Comparison of ENCODE assay signal across 8 cellular contexts in the genomic region with DNA sequence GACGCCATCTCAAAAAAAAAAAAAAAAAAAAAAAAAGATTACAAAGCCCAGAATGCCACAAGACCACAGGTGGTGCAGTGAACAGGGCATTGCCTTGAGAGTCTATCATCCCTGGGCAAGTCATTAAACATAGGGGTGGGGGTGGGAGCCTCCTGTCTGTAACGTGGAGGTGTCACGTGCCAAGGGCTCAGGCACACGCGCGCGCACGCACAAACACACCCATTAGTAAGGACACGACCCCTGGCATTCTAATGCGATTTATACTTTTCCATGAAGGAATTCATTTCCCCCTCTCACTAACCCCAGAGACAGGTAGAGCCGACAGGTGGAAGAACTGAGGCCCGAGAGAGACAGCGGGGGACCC. TPM values are rescaled to one million over a fixed set of nuclear protein-coding genes. Genes with fewer than 3 reads are reported as not detected.
DNase-seq lines count a peak whose midpoint lies in the region; ATAC-seq and TF ChIP-seq lines count a peak whose summit lies in the region.

No MANE protein-coding gene starts in this region.

- no peak for ATAC-seq in naive B cell (ENCODE audit: low read depth in 2 of 2)
- no peak for ATAC-seq in HG03521 (IDR thresholded peaks at IDR 0.05; ENCODE audit: unreplicated experiment)
- no peak for ATAC-seq in HG03097 (IDR thresholded peaks at IDR 0.05; ENCODE audit: low FRiP score, unreplicated experiment)

- no peak for TF ChIP-seq CTCF in Calu3 (IDR thresholded peaks at IDR 0.05; ENCODE audit: unreplicated experiment)
- TF ChIP-seq CTCF in chondrocyte (IDR thresholded peaks at IDR 0.05): no peak

- intact Hi-C loops in Calu3 (cut with micrococcal nuclease; ENCODE audit: unreplicated experiment): no loop called here

- no peak overlapping the region for H3K27ac Mint-ChIP-seq in Calu3 (ENCODE audit: unreplicated experiment)
- peak overlapping the region; percentile 49 for H3K27ac Mint-ChIP-seq in chondrocyte (ENCODE audit: unreplicated experiment)
- no peak overlapping the region for H3K27ac Mint-ChIP-seq in naive B cell

- no peaks in the 10 kb centered on the region for H3K79me2 ChIP-seq in Karpas-422 (ENCODE audit: low read length)

- no peaks in the 10 kb centered on the region for H3K27me3 ChIP-seq in Karpas-422 (ENCODE audit: low read length)

- no peaks in the 10 kb centered on the region for H3K9me3 ChIP-seq in Karpas-422 (ENCODE audit: low read length)

- H3K36me3 ChIP-seq in Karpas-422 (ENCODE audit: insufficient read depth, low read length): no peaks in the 10 kb centered on the region

- H3K4me3 ChIP-seq in Karpas-422 (ENCODE audit: low read length): no peak overlapping the region

- H3K4me2 ChIP-seq in Karpas-422 (ENCODE audit: low read depth, low read length, poor library complexity, severe bottlenecking): no peak overlapping the region

- H3K36me3 Mint-ChIP-seq in Calu3 (ENCODE audit: insufficient read depth, unreplicated experiment) (peaks cover 44% of the 10 kb centered on the region), chondrocyte (ENCODE audit: low read depth) (no peaks in the 10 kb centered on the region), naive B cell (no peaks in the 10 kb centered on the region)

- H3K4me1 Mint-ChIP-seq in Calu3 (ENCODE audit: low read depth, unreplicated experiment) (peaks cover 16% of the 10 kb centered on the region), chondrocyte (ENCODE audit: low read depth) (peaks cover 30% of the 10 kb centered on the region), naive B cell (peaks cover 26 to 36% (median 33%) of the 10 kb centered on the region in 3 donors)

- no peak for DNase-seq in Calu3
- peak; percentile 71 for DNase-seq in NCI-H2227 (lab: John Stamatoyannopoulos, UW; ENCODE audit: unreplicated experiment)
- no peak for DNase-seq in chondrocyte (ENCODE audit: low spot score)
- DNase-seq in naive B cell: no peak
- no peak for DNase-seq in Karpas-422
- no peak for DNase-seq in ecto neural progenitor cell (ENCODE audit: low spot score)

- H3K27me3 Mint-ChIP-seq in Calu3 (ENCODE audit: unreplicated experiment) (peaks cover 16% of the 10 kb centered on the region), chondrocyte (ENCODE audit: low read depth) (no peaks in the 10 kb centered on the region), naive B cell (peaks cover 42 to 63% (median 46%) of the 10 kb centered on the region in 3 donors)

- no peak overlapping the region for H3K9ac ChIP-seq in Karpas-422 (ENCODE audit: low read length)

- H3K4me1 ChIP-seq in Karpas-422 (ENCODE audit: low read length): peaks cover 13% of the 10 kb centered on the region

- CTCF ChIA-PET in Calu3 (lab: Charles Lee): no interaction called here

- H3K4me3 Mint-ChIP-seq in Calu3 (ENCODE audit: low read depth, unreplicated experiment) (peak overlapping the region; percentile 90), chondrocyte (ENCODE audit: unreplicated experiment) (peak overlapping the region; percentile 70), naive B cell (peak overlapping the region in 5 of 8 donors; percentile 73 to 88 (median 78))

- BruUV-seq in Calu3 (replicated peaks; lab: Mats Ljungman, UMichigan): no TSS peak

- no peak overlapping the region for H3K27ac ChIP-seq in Karpas-422 (ENCODE audit: low read length)

- H4K20me1 ChIP-seq in Karpas-422 (ENCODE audit: insufficient read depth, low read depth, low read length): no peaks in the 10 kb centered on the region

- H3K9me3 Mint-ChIP-seq in Calu3 (ENCODE audit: low read depth, unreplicated experiment): no peaks in the 10 kb centered on the region
- no peaks in the 10 kb centered on the region for H3K9me3 Mint-ChIP-seq in chondrocyte (ENCODE audit: low read depth)
- peaks cover 0 to 3% (median 0%) of the 10 kb centered on the region in 7 donors for H3K9me3 Mint-ChIP-seq in naive B cell

- no peak overlapping the region for H2AFZ ChIP-seq in Karpas-422 (ENCODE audit: low read length)

- H3K9me2 ChIP-seq in Karpas-422 (replicated peaks; ENCODE audit: insufficient read depth, low read length): no peaks in the 10 kb centered on the region

RNA-seq across cellular contexts. Expression of gene GCAT, which starts 5.8 kb away (rescaled TPM):
- total RNA-seq in Calu3 (2022) (22.7 and 29.9 TPM in 2 replicates), chondrocyte (23.1 to 24.8 TPM (median 23.6 TPM) in 3 replicates)
- not detected for polyA plus RNA-seq in naive B cell (ENCODE audit: low read depth in 6 of 6)
- total RNA-seq in Karpas-422 (2014; rRNA removed; shearing (Covaris generic); ENCODE audit: low replicate concordance): 36.6 and 87.8 TPM in 2 replicates

RNA-seq across cellular contexts. Expression of gene GALR3, which starts 21.3 kb away (rescaled TPM):
- total RNA-seq in Calu3 (2022) (0.31 TPM in 1 of 2 replicates, not detected in the other), chondrocyte (0.37 to 0.41 TPM in 2 of 3 replicates, not detected in the other)
- polyA plus RNA-seq in naive B cell (ENCODE audit: low read depth in 6 of 6): not detected
- total RNA-seq in Karpas-422 (2014; rRNA removed; shearing (Covaris generic); ENCODE audit: low replicate concordance): not detected in 2 replicates

RNA-seq across cellular contexts. Expression of gene ANKRD54, which starts 42.2 kb away (rescaled TPM):
- total RNA-seq in Calu3 (2022) (23.9 and 27.1 TPM in 2 replicates), chondrocyte (17.6 to 17.8 TPM (median 17.7 TPM) in 3 replicates)
- polyA plus RNA-seq in naive B cell (ENCODE audit: low read depth in 6 of 6): 10 to 100 TPM in 4 of 6 donors, 1 to 10 TPM in 2; 2.6 to 19.3 (median 14.4) TPM
- 25.6 and 30.1 TPM in 2 replicates for total RNA-seq in Karpas-422 (2014; rRNA removed; shearing (Covaris generic); ENCODE audit: low replicate concordance)

RNA-seq across cellular contexts. Expression of gene EIF3L, which starts 47.3 kb away (rescaled TPM):
- 287 and 402 TPM in 2 replicates for total RNA-seq in Calu3 (2022)
- 312 to 325 TPM (median 323 TPM) in 3 replicates for total RNA-seq in chondrocyte
- polyA plus RNA-seq in naive B cell (ENCODE audit: low read depth in 6 of 6): 100 to 1,000 TPM; 260 to 316 (median 300) TPM
- total RNA-seq in Karpas-422 (2014; rRNA removed; shearing (Covaris generic); ENCODE audit: low replicate concordance): 363 and 488 TPM in 2 replicates
